1 cellular context compared by ENCODE assay signal in the genomic region with DNA sequence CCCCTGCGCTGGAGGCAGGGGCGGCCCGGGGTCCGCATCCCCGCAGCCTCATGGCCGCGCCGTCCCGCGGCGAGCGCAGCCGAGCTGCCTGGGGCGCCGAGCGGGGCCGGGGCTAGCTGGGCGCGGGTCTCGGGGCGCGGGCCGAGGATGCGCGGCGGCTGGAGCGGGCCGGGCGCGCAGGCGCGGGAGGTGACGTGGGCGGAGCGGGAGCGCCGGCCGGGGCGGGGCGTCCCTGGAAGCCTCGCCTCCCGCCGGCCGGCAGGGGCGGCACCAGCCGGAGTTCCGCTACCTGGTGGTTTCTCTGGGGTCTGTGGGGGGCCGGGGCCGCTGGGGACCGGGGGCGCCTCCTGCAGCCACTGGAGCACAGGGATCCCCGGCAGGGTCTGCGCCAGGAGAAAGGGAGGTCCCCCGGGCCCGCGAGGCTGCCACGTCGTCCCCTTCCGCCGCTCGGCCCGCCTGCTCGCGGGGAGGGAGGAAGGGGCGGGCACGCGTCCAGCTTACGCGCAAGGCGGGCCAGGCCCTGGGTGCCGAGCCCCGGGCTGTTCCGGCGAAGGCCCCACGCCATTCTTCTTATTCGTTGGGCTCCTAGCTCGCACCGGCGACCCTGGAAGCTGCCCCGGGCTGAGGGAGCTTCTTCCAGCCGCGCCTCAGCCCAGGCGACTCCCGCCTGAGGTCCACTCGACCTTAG.
A peak's percentile ranks its signal among the peaks of the same experiment; 100 is the strongest.
TF ChIP-seq lines count a peak whose summit lies in the region.

A gene with protein sequence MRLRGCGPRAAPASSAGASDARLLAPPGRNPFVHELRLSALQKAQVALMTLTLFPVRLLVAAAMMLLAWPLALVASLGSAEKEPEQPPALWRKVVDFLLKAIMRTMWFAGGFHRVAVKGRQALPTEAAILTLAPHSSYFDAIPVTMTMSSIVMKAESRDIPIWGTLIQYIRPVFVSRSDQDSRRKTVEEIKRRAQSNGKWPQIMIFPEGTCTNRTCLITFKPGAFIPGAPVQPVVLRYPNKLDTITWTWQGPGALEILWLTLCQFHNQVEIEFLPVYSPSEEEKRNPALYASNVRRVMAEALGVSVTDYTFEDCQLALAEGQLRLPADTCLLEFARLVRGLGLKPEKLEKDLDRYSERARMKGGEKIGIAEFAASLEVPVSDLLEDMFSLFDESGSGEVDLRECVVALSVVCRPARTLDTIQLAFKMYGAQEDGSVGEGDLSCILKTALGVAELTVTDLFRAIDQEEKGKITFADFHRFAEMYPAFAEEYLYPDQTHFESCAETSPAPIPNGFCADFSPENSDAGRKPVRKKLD (minus strand): TSS at position 168 of the 688 bp plus-strand sequence. CDS start 116 bp downstream, at position 52.

TF ChIP-seq in HepG2, 621 proteins besides CTCF, POLR2A, EP300 and RAD21 (continued from another document and continues in another):
- TF ChIP-seq GATA4 (IDR thresholded peaks at IDR 0.05; ENCODE audit: borderline replicate concordance, low read depth) (no peak), ZNF230 (CRISPR knock-in tag; IDR thresholded peaks at IDR 0.05) (peak; percentile 89; the same call in 1 of the 2 replicates), ERF (CRISPR knock-in tag; IDR thresholded peaks at IDR 0.05) (peak; percentile 31; the same call in 1 of the 2 replicates), ZNF30 (CRISPR knock-in tag; IDR thresholded peaks at IDR 0.05) (no peak), ZNF784 (CRISPR knock-in tag; IDR thresholded peaks at IDR 0.05; ENCODE audit: borderline replicate concordance) (no peak), HCFC1 (IDR thresholded peaks at IDR 0.05; ENCODE audit: low read depth, low read length) (no peak), ZHX2 (IDR thresholded peaks at IDR 0.05; ENCODE audit: low read depth) (0 out of 2 replicates have a peak, but pooled peaks have one; percentile 25), ZHX2 (CRISPR knock-in tag; IDR thresholded peaks at IDR 0.05; ENCODE audit: borderline replicate concordance) (no peak), ZNF761 (CRISPR knock-in tag; conservative IDR thresholded peaks at IDR 0.05) (0 out of 2 replicates have a peak, but pooled peaks have one; percentile 59), ZNF615 (CRISPR knock-in tag; IDR thresholded peaks at IDR 0.05; ENCODE audit: borderline replicate concordance) (no peak), ZNF101 (CRISPR knock-in tag; IDR thresholded peaks at IDR 0.05; ENCODE audit: borderline replicate concordance, low read depth) (no peak), ZKSCAN1 (IDR thresholded peaks at IDR 0.05; ENCODE audit: low read length) (no peak), ZNF354B (CRISPR knock-in tag; IDR thresholded peaks at IDR 0.05) (no peak), GABPB1 (CRISPR knock-in tag; IDR thresholded peaks at IDR 0.05) (peak; percentile 80), ZNF180 (CRISPR knock-in tag; IDR thresholded peaks at IDR 0.05; ENCODE audit: borderline replicate concordance, low read depth) (no peak), ZSCAN30 (CRISPR knock-in tag; IDR thresholded peaks at IDR 0.05) (no peak), HMGXB3 (CRISPR knock-in tag; IDR thresholded peaks at IDR 0.05; ENCODE audit: borderline replicate concordance) (0 out of 2 replicates have a peak, but pooled peaks have one; percentile 31), KAT7 (CRISPR knock-in tag; IDR thresholded peaks at IDR 0.05; ENCODE audit: borderline replicate concordance) (peak; percentile 57; the same call in 1 of the 2 replicates), ATM (IDR thresholded peaks at IDR 0.05; ENCODE audit: borderline replicate concordance) (no peak), PCBP1 (IDR thresholded peaks at IDR 0.05; ENCODE audit: borderline replicate concordance, low read depth, low read length) (no peak), ZNF629 (CRISPR knock-in tag; conservative IDR thresholded peaks at IDR 0.05) (no peak), CREM (IDR thresholded peaks at IDR 0.05) (no peak), CREM (CRISPR knock-in tag; IDR thresholded peaks at IDR 0.05) (no peak), RARG (CRISPR knock-in tag; IDR thresholded peaks at IDR 0.05; ENCODE audit: low read depth) (no peak), ZNF839 (CRISPR knock-in tag; IDR thresholded peaks at IDR 0.05; ENCODE audit: borderline replicate concordance) (no peak), ZFP82 (CRISPR knock-in tag; IDR thresholded peaks at IDR 0.05; ENCODE audit: borderline replicate concordance) (no peak), ZNF569 (CRISPR knock-in tag; IDR thresholded peaks at IDR 0.05; ENCODE audit: borderline replicate concordance) (no peak)
- TF ChIP-seq, protein P1, sequence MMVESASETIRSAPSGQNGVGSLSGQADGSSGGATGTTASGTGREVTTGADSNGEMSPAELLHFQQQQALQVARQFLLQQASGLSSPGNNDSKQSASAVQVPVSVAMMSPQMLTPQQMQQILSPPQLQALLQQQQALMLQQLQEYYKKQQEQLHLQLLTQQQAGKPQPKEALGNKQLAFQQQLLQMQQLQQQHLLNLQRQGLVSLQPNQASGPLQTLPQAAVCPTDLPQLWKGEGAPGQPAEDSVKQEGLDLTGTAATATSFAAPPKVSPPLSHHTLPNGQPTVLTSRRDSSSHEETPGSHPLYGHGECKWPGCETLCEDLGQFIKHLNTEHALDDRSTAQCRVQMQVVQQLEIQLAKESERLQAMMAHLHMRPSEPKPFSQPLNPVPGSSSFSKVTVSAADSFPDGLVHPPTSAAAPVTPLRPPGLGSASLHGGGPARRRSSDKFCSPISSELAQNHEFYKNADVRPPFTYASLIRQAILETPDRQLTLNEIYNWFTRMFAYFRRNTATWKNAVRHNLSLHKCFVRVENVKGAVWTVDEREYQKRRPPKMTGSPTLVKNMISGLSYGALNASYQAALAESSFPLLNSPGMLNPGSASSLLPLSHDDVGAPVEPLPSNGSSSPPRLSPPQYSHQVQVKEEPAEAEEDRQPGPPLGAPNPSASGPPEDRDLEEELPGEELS (CRISPR knock-in tag; IDR thresholded peaks at IDR 0.05): 0 out of 2 replicates have a peak, but pooled peaks have one; percentile 17
- TF ChIP-seq, protein P2, sequence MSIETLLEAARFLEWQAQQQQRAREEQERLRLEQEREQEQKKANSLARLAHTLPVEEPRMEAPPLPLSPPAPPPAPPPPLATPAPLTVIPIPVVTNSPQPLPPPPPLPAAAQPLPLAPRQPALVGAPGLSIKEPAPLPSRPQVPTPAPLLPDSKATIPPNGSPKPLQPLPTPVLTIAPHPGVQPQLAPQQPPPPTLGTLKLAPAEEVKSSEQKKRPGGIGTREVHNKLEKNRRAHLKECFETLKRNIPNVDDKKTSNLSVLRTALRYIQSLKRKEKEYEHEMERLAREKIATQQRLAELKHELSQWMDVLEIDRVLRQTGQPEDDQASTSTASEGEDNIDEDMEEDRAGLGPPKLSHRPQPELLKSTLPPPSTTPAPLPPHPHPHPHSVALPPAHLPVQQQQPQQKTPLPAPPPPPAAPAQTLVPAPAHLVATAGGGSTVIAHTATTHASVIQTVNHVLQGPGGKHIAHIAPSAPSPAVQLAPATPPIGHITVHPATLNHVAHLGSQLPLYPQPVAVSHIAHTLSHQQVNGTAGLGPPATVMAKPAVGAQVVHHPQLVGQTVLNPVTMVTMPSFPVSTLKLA (IDR thresholded peaks at IDR 0.05): no peak
- TF ChIP-seq, protein P3, sequence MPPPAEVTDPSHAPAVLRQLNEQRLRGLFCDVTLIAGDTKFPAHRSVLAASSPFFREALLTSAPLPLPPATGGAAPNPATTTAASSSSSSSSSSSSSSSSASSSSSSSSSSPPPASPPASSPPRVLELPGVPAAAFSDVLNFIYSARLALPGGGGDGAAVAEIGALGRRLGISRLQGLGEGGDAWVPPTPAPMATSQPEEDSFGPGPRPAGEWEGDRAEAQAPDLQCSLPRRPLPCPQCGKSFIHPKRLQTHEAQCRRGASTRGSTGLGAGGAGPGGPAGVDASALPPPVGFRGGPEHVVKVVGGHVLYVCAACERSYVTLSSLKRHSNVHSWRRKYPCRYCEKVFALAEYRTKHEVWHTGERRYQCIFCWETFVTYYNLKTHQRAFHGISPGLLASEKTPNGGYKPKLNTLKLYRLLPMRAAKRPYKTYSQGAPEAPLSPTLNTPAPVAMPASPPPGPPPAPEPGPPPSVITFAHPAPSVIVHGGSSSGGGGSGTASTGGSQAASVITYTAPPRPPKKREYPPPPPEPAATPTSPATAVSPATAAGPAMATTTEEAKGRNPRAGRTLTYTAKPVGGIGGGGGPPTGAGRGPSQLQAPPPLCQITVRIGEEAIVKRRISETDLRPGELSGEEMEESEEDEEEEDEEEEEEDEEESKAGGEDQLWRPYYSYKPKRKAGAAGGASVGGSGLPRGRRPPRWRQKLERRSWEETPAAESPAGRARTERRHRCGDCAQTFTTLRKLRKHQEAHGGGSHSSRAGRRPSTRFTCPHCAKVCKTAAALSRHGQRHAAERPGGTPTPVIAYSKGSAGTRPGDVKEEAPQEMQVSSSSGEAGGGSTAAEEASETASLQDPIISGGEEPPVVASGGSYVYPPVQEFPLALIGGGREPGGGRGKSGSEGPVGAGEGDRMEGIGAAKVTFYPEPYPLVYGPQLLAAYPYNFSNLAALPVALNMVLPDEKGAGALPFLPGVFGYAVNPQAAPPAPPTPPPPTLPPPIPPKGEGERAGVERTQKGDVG (CRISPR knock-in tag; IDR thresholded peaks at IDR 0.05; ENCODE audit: borderline replicate concordance): no peak
